ENCODE assay signal across 16 cellular contexts in the genomic region with DNA sequence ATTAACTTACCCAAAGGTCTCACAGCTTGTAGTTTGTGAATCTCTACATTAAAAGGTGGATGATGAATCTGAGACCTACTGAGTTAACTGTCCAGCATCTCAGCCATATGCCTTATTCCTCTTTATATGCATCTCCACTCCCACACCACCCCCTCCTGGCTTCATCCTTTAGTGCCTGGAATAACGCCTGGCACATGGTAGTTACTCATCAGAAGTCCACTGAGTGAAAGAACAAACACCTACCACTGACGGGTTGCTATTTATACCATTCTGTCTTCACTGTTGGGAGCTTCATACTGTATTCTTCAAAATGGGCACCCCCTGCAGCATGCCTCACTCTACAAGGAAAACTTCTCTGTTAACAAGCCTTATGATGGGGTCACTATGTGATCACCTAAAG. TPM values are rescaled to one million over a fixed set of nuclear protein-coding genes. Genes with fewer than 3 reads are reported as not detected.
"Had no signal": no experiment of that assay in that cellular context is flagged by ENCODE, and none has a peak within 500 bp of the region (broad histone marks: within the 10 kb centered on the region; RNA-seq: fewer than 3 reads in every experiment).

A gene with protein sequence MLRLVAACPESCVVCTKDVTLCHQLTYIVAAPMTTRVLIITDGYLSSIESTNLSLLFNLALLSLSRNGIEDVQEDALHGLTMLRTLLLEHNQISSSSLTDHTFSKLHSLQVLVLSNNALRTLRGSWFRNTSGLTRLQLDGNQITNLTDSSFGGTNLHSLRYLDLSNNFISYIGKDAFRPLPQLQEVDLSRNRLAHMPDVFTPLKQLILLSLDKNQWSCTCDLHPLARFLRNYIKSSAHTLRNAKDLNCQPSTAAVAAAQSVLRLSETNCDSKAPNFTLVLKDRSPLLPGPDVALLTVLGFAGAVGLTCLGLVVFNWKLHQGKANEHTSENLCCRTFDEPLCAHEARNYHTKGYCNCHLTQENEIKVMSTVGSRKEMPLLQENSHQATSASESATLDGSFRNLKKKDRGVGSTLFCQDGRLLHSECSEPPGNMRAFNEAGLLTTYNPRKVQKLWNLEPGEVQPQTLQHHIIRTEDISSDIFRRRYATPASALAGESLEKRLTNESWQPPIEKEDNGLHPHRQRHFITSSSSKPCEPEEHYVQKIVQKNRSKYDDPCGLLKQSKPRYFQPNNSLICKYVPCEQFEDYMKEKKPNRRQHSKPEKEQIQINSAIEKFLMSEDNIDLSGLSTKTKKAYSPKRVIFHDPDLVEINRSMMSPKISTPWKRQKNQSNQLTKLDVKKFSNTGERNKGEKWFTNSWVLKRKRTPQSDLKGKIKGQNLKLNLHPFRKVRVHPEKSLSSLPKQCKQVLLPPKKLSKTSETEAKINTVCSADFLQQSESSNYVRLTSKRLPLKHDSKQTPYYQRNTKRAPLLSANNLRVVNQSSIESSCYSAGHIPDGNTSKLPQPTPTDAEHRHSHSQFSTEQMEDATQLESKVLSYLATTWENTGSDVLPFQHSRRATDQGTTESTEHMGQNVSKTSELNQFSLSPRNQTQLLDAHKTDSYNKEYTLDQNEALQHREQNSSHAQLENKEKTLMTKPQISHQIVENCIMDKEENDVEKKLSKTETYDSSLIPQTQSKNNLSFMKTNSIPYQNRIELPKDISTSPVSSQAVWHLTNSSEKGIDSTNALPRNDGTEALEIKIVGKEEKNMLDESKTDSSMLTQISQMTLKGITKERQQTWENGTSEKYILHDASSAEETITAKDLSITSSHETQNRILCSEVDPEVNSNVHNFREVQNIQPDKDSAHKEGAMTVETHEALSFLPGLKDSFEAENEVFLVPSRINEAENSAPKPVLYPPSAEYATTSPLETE (minus strand): TSS at position 96 of the 400 bp plus-strand sequence. CDS start 29,262 bp downstream, outside the sequence.

- H3K9me3 ChIP-seq: adrenal gland, body of pancreas, esophagus muscularis mucosa, transverse colon had no signal

- DNase-seq: activated CD4-positive, CD25-positive, alpha-beta regulatory T cell; activated naive CD4-positive, alpha-beta T cell treated with anti-CD3 and anti-CD28 coated beads, Interleukin-2, amount 50 U/mL, for 16 hours; adrenal gland; body of pancreas; mesenchymal stem cell; retina; small intestine; transverse colon had no signal

- H3K4me1 ChIP-seq: adrenal gland, body of pancreas, esophagus muscularis mucosa, transverse colon had no signal

- ATAC-seq: body of pancreas, left lobe of liver, SK-N-SH treated with all-trans-retinoic acid at 6 μM for 48 hours had no signal

- H3K27me3 ChIP-seq: adrenal gland, body of pancreas, esophagus muscularis mucosa, transverse colon had no signal

- H3K36me3 ChIP-seq: adrenal gland, esophagus muscularis mucosa, transverse colon had no signal

- H3K4me3 ChIP-seq: adrenal gland, body of pancreas, esophagus muscularis mucosa, transverse colon had no signal

- FAIRE-seq: endometrium, small intestine had no signal

- H3K27ac ChIP-seq: adrenal gland, body of pancreas, esophagus muscularis mucosa, transverse colon had no signal

RNA-seq across cellular contexts. Expression of the gene that starts here (rescaled TPM):
- total RNA-seq: activated T-helper 2 cell treated with anti-CD3 and anti-CD28 coated beads, Interferon-gamma antibody, Interleukin-2, Interleukin-4, amounts not matched to agents 10 μg/mL and 5 μg/mL and 100 μg/mL, durations not matched to agents 14 hours and 24 hours and 36 hours; adrenal gland; body of pancreas; dermis microvascular lymphatic vessel endothelial cell; fibroblast of villous mesenchyme; left lobe of liver; transverse colon had no signal
- polyA plus RNA-seq: adrenal gland, neural cell, small intestine had no signal
